In the genomic region with DNA sequence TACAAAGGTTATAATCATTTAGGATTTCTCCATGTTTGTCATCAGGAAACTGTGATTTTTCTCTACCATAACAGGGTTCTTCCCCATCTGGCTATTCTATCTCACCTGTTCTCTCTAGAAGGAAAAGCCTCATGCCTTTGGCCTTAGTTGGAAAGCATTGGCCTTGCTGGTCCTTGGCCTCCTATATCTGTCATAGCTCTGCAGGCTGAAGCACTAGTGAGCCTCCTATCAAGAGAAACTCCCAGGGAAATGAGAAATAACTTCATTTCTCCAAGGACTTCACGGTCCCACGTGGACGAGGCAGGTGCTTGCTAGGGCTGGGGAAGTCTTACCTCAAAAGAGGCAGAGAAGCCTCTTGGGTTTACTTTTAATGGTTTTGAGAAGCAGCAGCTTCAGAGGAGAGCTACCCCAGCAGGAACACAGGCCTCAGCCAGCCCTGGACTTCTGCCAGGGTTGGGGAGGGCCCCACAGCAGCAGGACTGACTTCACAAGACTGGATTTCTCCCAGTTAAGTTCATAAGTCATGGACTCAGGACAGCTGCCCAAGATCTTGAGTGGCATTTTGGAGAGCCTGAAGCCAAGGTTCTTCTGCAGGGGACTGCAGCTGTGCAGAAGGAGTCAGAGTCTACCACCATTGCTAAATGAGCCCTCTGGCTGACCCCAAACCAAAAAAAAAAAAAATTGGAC, we compare ENCODE assay signal across 12 cellular contexts. TPM values are rescaled to one million over a fixed set of nuclear protein-coding genes. Genes with fewer than 3 reads are reported as not detected.
DNase-seq lines count a peak whose midpoint lies in the region; ATAC-seq, FAIRE-seq and TF ChIP-seq lines count a peak whose summit lies in the region.
"Had no signal": no experiment of that assay in that cellular context is flagged by ENCODE, and none has a peak within 500 bp of the region (broad histone marks: within the 10 kb centered on the region; RNA-seq: fewer than 3 reads in every experiment).

No MANE protein-coding gene starts in this region.

- H3K36me3 ChIP-seq in bronchial epithelial cell (ENCODE audit: control insufficient read depth, insufficient read depth, low read length), result no peaks in the 10 kb centered on the region

- in situ Hi-C loops in ACHN (cut with HindIII; ENCODE audit: low pct_ligation_motif_present, low pct_unique_long_range_greater_than_20kb, low sequenced_read_pairs), result no loop called here

- TF ChIP-seq CTCF in bronchial epithelial cell (IDR thresholded peaks at IDR 0.05; ENCODE audit: insufficient read depth, low read length, severe bottlenecking), result no peak

- H3K27me3 ChIP-seq in bronchial epithelial cell (ENCODE audit: control insufficient read depth, insufficient read depth, low read length), result no peaks in the 10 kb centered on the region

- TF ChIP-seq POLR2A in H54 (IDR thresholded peaks at IDR 0.05; ENCODE audit: low read depth, low read length), result no peak

- no peak for DNase-seq in H54 (ENCODE audit: insufficient read length, low spot score)
- DNase-seq in bronchial epithelial cell (ENCODE audit: low read depth), result no peak
- peak; percentile 51 for DNase-seq in iPS-NIHi11 (ENCODE audit: low spot score)
- DNase-seq in skeletal muscle cell (ENCODE audit: low read depth), result peak; percentile 93
- no peak for DNase-seq in ACHN
- DNase-seq: activated naive CD4-positive, alpha-beta T cell treated with Interleukin-2 at 50 U/mL for 16 hours; NCI-H2081; stimulated activated CD4-positive, alpha-beta T cell treated with anti-CD3 and anti-CD28 coated beads, Interleukin-2, amount 100 ng/mL, for 48 hours; T-helper 2 cell had no signal

- H3K4me3 ChIP-seq in bronchial epithelial cell (ENCODE audit: low read depth, low read length) (no peak overlapping the region), skeletal muscle cell (ENCODE audit: low read depth, low read length) (no peak overlapping the region)

- no peak for ATAC-seq in GM19023 (IDR thresholded peaks at IDR 0.05; ENCODE audit: unreplicated experiment)
- ATAC-seq in GM18909 (IDR thresholded peaks at IDR 0.05; ENCODE audit: poor library complexity, unreplicated experiment), result no peak
- no peak for ATAC-seq in HG03095 (IDR thresholded peaks at IDR 0.05; ENCODE audit: unreplicated experiment)

- FAIRE-seq in H54 (lab: Jason Lieb, UNC) (peak; percentile 66), bronchial epithelial cell (lab: Jason Lieb, UNC) (peak; percentile 23)

RNA-seq across cellular contexts. Expression of a gene that starts 15.8 kb away (rescaled TPM):
- total RNA-seq in bronchial epithelial cell, result 142 and 241 TPM in 2 replicates

RNA-seq across cellular contexts. Expression of a gene that starts 45.2 kb away (rescaled TPM):
- total RNA-seq in bronchial epithelial cell, result 5.9 and 7.4 TPM in 2 replicates

Comparison
In these comparisons a context has a peak if more than half of its experiments do, and no peak if none do; other contexts are left out.
1. DNase-seq: peak in iPS-NIHi11 (single experiment) and skeletal muscle cell (single experiment); none in H54 (single experiment), bronchial epithelial cell (single experiment) and ACHN (single experiment).